ENCODE assay signal across 16 cellular contexts in the genomic region with DNA sequence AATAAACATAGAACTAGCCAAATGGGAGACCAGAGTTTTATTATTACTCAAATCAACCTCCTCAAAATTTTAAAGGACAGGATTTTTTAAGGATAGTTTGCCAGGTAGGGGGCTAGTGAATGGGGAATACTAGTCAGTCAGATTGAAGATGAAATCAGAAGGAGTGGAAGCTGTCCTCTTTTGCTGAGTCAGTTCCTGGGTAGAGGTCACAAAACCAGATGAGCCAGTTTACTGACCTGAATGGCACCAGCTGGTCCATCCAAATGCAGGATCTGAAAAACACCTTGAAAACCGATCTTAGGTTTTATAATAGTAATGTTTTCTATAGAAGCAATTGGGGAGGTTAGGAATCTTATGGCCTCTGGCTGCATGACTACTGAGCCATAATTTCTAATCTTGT.
"Had no signal": no experiment of that assay in that cellular context is flagged by ENCODE, and none has a peak within 500 bp of the region (broad histone marks: within the 10 kb centered on the region; RNA-seq: fewer than 3 reads in every experiment).

No MANE protein-coding gene starts in this region.

- H3K9me3 ChIP-seq: gastrocnemius medialis, ovary, right atrium auricular region, thyroid gland had no signal

- DNase-seq: effector CD4-positive, alpha-beta T cell; endodermal cell; gastrocnemius medialis; heart right ventricle; hypothalamus; nucleus accumbens; ovary; small intestine; stimulated activated CD4-positive, alpha-beta T cell treated with anti-CD3 and anti-CD28 coated beads, Interleukin-12 subunit alpha, Interleukin-12 subunit beta, amount 100 ng/mL, for 4 hours; stimulated activated naive CD4-positive, alpha-beta T cell treated with Interleukin-2 at 50 U/mL for 16 hours; thyroid gland had no signal

- H3K36me3 ChIP-seq: gastrocnemius medialis, heart right ventricle, neural progenitor cell, ovary, right atrium auricular region, thyroid gland had no signal

- H3K9ac ChIP-seq: neural progenitor cell had no signal

- H2AFZ ChIP-seq: neural progenitor cell had no signal

- H3K4me3 ChIP-seq: coronary artery, gastrocnemius medialis, heart right ventricle, neural progenitor cell, ovary, right atrium auricular region, thyroid gland had no signal

- H3K4me1 ChIP-seq: gastrocnemius medialis, heart right ventricle, right atrium auricular region, thyroid gland had no signal

- H3K27ac ChIP-seq: coronary artery, gastrocnemius medialis, heart right ventricle, neural progenitor cell, ovary, right atrium auricular region, thyroid gland had no signal

- H3K4me2 ChIP-seq: neural progenitor cell had no signal

- ATAC-seq: gastrocnemius medialis; heart right ventricle; left lobe of liver; natural killer cell treated with Interleukin-12 subunit alpha and Interleukin-12 subunit beta and Interleukin-15 and Interleukin-18, amount 100 ng/mL, for 72 hours had no signal

- H3K27me3 ChIP-seq: gastrocnemius medialis, heart right ventricle, neural progenitor cell, ovary, right atrium auricular region, thyroid gland had no signal
